10 cellular contexts compared by ENCODE assay signal in the genomic region with DNA sequence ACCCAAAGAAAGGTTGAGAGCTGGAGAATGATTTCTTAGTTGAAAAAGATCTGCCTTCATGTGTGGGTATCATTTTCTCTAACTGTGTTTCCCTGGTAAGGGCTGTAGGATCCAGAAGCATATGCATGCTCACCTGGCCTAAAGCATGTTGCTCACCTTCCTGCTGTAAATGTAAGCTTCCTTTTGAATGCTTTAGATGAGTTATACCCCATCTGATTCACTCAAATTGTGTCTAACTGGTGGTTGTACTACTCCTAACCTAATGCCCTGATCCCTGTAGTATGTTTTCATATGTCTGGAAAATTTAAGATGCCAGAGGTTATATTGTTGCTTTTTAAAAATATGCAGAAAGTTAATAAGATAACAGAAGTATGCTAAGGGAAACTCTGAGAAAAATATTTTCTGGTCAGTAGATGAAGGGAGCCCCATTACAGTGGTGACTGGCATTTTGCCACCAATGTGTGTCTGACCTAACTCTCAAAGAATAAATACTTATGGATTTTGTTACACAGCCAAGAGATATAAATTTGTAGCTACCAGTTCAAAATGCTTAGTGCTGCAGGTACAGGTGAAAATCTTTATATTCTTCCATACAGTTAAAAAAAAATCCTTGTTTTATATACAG. TPM values are rescaled to one million over a fixed set of nuclear protein-coding genes. Genes with fewer than 3 reads are reported as not detected.
A peak's percentile ranks its signal among the peaks of the same experiment; 100 is the strongest.
DNase-seq lines count a peak whose midpoint lies in the region; ATAC-seq, FAIRE-seq and TF ChIP-seq lines count a peak whose summit lies in the region.
"Had no signal": no experiment of that assay in that cellular context is flagged by ENCODE, and none has a peak within 500 bp of the region (broad histone marks: within the 10 kb centered on the region; RNA-seq: fewer than 3 reads in every experiment).

No MANE protein-coding gene starts in this region.

- H3K9me3 Mint-ChIP-seq in astrocyte (ENCODE audit: unreplicated experiment) (no peaks in the 10 kb centered on the region), mesothelial cell of epicardium (no peaks in the 10 kb centered on the region), WTC11 (no peaks in the 10 kb centered on the region)
- H3K9me3 Mint-ChIP-seq: neural progenitor cell had no signal

- peaks cover 41% of the 10 kb centered on the region for H3K4me1 Mint-ChIP-seq in astrocyte (ENCODE audit: low read depth, unreplicated experiment)
- H3K4me1 Mint-ChIP-seq in mesothelial cell of epicardium, result peaks cover 55% of the 10 kb centered on the region
- H3K4me1 Mint-ChIP-seq in WTC11, result peaks cover 21% of the 10 kb centered on the region
- H3K4me1 Mint-ChIP-seq: neural progenitor cell had no signal

- no peak overlapping the region for H3K27ac ChIP-seq in DOHH2 (ENCODE audit: low read depth, low read length)
- peak overlapping the region; percentile 13; the same call in 1 of the 2 replicates for H3K27ac ChIP-seq in HEK293 (ENCODE audit: extremely low read depth, low read depth, low read length)
- H3K27ac ChIP-seq in astrocyte (ENCODE audit: low read depth, low read length), result no peak overlapping the region
- H3K27ac ChIP-seq: neural progenitor cell, SJSA1 had no signal

- no peak for TF ChIP-seq CTCF in DOHH2 (IDR thresholded peaks at IDR 0.05; ENCODE audit: low read depth, low read length, poor library complexity, severe bottlenecking)
- no peak for TF ChIP-seq CTCF in HEK293 (tag by site-specific recombination; IDR thresholded peaks at IDR 0.05)
- no peak for TF ChIP-seq CTCF in astrocyte (IDR thresholded peaks at IDR 0.05; ENCODE audit: insufficient read depth, low read depth, low read length)
- no peak for TF ChIP-seq CTCF in mesothelial cell of epicardium (IDR thresholded peaks at IDR 0.05; ENCODE audit: unreplicated experiment)
- no peak for TF ChIP-seq CTCF in WTC11 (IDR thresholded peaks at IDR 0.05)
- no peak for TF ChIP-seq CTCF in GM20000 (IDR thresholded peaks at IDR 0.05; ENCODE audit: extremely low read depth, missing control alignments)

- no peak overlapping the region for H3K9ac ChIP-seq in astrocyte (ENCODE audit: low read length)
- H3K9ac ChIP-seq: neural progenitor cell had no signal

- peaks cover 50% of the 10 kb centered on the region for H3K4me1 ChIP-seq in DOHH2 (ENCODE audit: control insufficient read depth, low read length)
- peaks cover 24% of the 10 kb centered on the region for H3K4me1 ChIP-seq in HEK293 (ENCODE audit: control insufficient read depth, insufficient read depth, low read length)
- H3K4me1 ChIP-seq in astrocyte (ENCODE audit: insufficient read depth, low read length), result peaks cover 17% of the 10 kb centered on the region
- H3K4me1 ChIP-seq: neural progenitor cell had no signal

- POLR2A ChIA-PET in HEK293 (lab: Yijun Ruan, JAX), result no interaction called here
- POLR2A ChIA-PET in WTC11 (lab: Charles Lee), result no interaction called here

- H3K79me2 ChIP-seq in DOHH2 (ENCODE audit: control insufficient read depth, low read length), result no peaks in the 10 kb centered on the region
- no peaks in the 10 kb centered on the region for H3K79me2 ChIP-seq in astrocyte (ENCODE audit: insufficient read depth, low read length)

- CTCF ChIA-PET in HEK293 (lab: Yijun Ruan, JAX) (interaction anchor here (0.7 to 1.2 kb wide), 3 partner anchors 38 to 263 kb away, joined by 3 read pairs; no protein-coding TSS in a partner anchor), WTC11 (lab: Charles Lee) (interaction anchor here (1.8 kb wide), 1 partner anchor 148 kb away, joined by 8 read pairs; no protein-coding TSS in a partner anchor)

- no peak overlapping the region for H2AFZ ChIP-seq in astrocyte (ENCODE audit: low read depth, low read length)
- H2AFZ ChIP-seq: neural progenitor cell had no signal

- ATAC-seq in WTC11, result no peak

- no peak overlapping the region for H3K4me3 ChIP-seq in DOHH2 (ENCODE audit: low read length)
- H3K4me3 ChIP-seq in HEK293 (ENCODE audit: low read depth, low read length), result no peak overlapping the region
- H3K4me3 ChIP-seq in astrocyte (ENCODE audit: insufficient read depth, low read depth, low read length), result no peak overlapping the region
- H3K4me3 ChIP-seq: neural progenitor cell, SJSA1 had no signal

- no peak overlapping the region for H3K4me3 Mint-ChIP-seq in astrocyte (ENCODE audit: unreplicated experiment)
- H3K4me3 Mint-ChIP-seq in mesothelial cell of epicardium, result no peak overlapping the region
- no peak overlapping the region for H3K4me3 Mint-ChIP-seq in WTC11
- H3K4me3 Mint-ChIP-seq: neural progenitor cell had no signal

- H3K27me3 Mint-ChIP-seq in astrocyte (ENCODE audit: low read depth, unreplicated experiment) (no peaks in the 10 kb centered on the region), mesothelial cell of epicardium (ENCODE audit: low read depth) (no peaks in the 10 kb centered on the region), WTC11 (ENCODE audit: low read depth) (no peaks in the 10 kb centered on the region)

- H3K36me3 Mint-ChIP-seq in astrocyte (ENCODE audit: low read depth, unreplicated experiment), result no peaks in the 10 kb centered on the region
- no peaks in the 10 kb centered on the region for H3K36me3 Mint-ChIP-seq in mesothelial cell of epicardium
- no peaks in the 10 kb centered on the region for H3K36me3 Mint-ChIP-seq in WTC11
- H3K36me3 Mint-ChIP-seq: neural progenitor cell had no signal

- no peak for FAIRE-seq in astrocyte (lab: Jason Lieb, UNC)

- no peaks in the 10 kb centered on the region for H3K9me2 ChIP-seq in DOHH2 (replicated peaks; ENCODE audit: control insufficient read depth, low read length)

- H3K36me3 ChIP-seq in DOHH2 (ENCODE audit: control insufficient read depth, low read length), result peaks cover 5% of the 10 kb centered on the region; the same call in 1 of the 2 replicates
- no peaks in the 10 kb centered on the region for H3K36me3 ChIP-seq in HEK293 (ENCODE audit: control insufficient read depth in 2 of 2, insufficient read depth in 1 of 2, low read length in 2 of 2)
- no peaks in the 10 kb centered on the region for H3K36me3 ChIP-seq in astrocyte (ENCODE audit: insufficient read depth, low read length)
- H3K36me3 ChIP-seq: neural progenitor cell, SJSA1 had no signal

- H3K27me3 ChIP-seq in DOHH2 (ENCODE audit: control insufficient read depth, low read length) (no peaks in the 10 kb centered on the region), astrocyte (ENCODE audit: insufficient read depth, low read length) (no peaks in the 10 kb centered on the region)
- H3K27me3 ChIP-seq: neural progenitor cell, SJSA1 had no signal

- H3K4me2 ChIP-seq in DOHH2 (ENCODE audit: low read length) (0 out of 2 replicates have a peak overlapping the region, but pooled peaks have one; percentile 60), astrocyte (ENCODE audit: low read length) (no peak overlapping the region)
- H3K4me2 ChIP-seq: neural progenitor cell had no signal

- DNase-seq in astrocyte (ENCODE audit: low read depth), result peak; percentile 76
- DNase-seq in mesothelial cell of epicardium (ENCODE audit: low spot score in 2 of 2, unreplicated experiment in 2 of 2), result no peak
- DNase-seq in WTC11 (ENCODE audit: low spot score), result no peak
- DNase-seq in SK-N-DZ (ENCODE audit: low spot score), result no peak
- no peak for DNase-seq in GM20000 (ENCODE audit: low spot score)
- DNase-seq: stimulated activated naive CD4-positive, alpha-beta T cell treated with Interleukin-2 at 50 U/mL for 16 hours had no signal

- H3K9me3 ChIP-seq in DOHH2 (ENCODE audit: control insufficient read depth, insufficient read depth, low read length) (no peaks in the 10 kb centered on the region), HEK293 (ENCODE audit: control insufficient read depth, insufficient read depth, low read depth, low read length) (no peaks in the 10 kb centered on the region), astrocyte (ENCODE audit: insufficient read depth, low read depth, low read length) (no peaks in the 10 kb centered on the region)
- H3K9me3 ChIP-seq: SJSA1 had no signal

- no peaks in the 10 kb centered on the region for H3F3A ChIP-seq in DOHH2 (ENCODE audit: control insufficient read depth, insufficient read depth)

- H4K20me1 ChIP-seq in DOHH2 (ENCODE audit: control insufficient read depth, insufficient read depth, low read depth, low read length) (no peaks in the 10 kb centered on the region), astrocyte (ENCODE audit: insufficient read depth, low read length) (no peaks in the 10 kb centered on the region)

- H3K27ac Mint-ChIP-seq in astrocyte (ENCODE audit: unreplicated experiment) (peak overlapping the region; percentile 16), mesothelial cell of epicardium (peak overlapping the region; percentile 51), WTC11 (no peak overlapping the region; the same call in 1 of the 2 replicates)
- H3K27ac Mint-ChIP-seq: neural progenitor cell had no signal

TF ChIP-seq in HEK293, 187 proteins besides CTCF, POLR2A, EP300 and RAD21 (continues in another document):
- TF ChIP-seq, protein P1, sequence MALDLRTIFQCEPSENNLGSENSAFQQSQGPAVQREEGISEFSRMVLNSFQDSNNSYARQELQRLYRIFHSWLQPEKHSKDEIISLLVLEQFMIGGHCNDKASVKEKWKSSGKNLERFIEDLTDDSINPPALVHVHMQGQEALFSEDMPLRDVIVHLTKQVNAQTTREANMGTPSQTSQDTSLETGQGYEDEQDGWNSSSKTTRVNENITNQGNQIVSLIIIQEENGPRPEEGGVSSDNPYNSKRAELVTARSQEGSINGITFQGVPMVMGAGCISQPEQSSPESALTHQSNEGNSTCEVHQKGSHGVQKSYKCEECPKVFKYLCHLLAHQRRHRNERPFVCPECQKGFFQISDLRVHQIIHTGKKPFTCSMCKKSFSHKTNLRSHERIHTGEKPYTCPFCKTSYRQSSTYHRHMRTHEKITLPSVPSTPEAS (tag by site-specific recombination; IDR thresholded peaks at IDR 0.05), result no peak
- TF ChIP-seq BCL11B (tag by site-specific recombination; IDR thresholded peaks at IDR 0.05; ENCODE audit: low read depth), result no peak

TF ChIP-seq in WTC11, 78 proteins besides CTCF, POLR2A, EP300 and RAD21 (continues in another document):
- TF ChIP-seq GABPB1 (CRISPR knock-in tag; IDR thresholded peaks at IDR 0.05) (no peak), ZNF138 (CRISPR knock-in tag; conservative IDR thresholded peaks at IDR 0.05) (no peak), TP53 (CRISPR knock-in tag; IDR thresholded peaks at IDR 0.05) (no peak), ZBTB21 (CRISPR knock-in tag; IDR thresholded peaks at IDR 0.05; ENCODE audit: borderline replicate concordance) (no peak)

RNA-seq across cellular contexts. Expression of a gene that starts 7.7 kb away (rescaled TPM):
- total RNA-seq in astrocyte, result 209 and 230 TPM in 2 replicates
- total RNA-seq in mesothelial cell of epicardium, result 15.6 to 19.8 TPM (median 15.7 TPM) in 3 replicates
- total RNA-seq in WTC11 (2021), result 0.11 to 0.18 TPM (median 0.17 TPM) in 3 replicates
- 0.96 and 1.2 TPM in 2 replicates for polyA plus RNA-seq in SK-N-DZ (2014; cell fraction: cytosol; rRNA removed)
- polyA plus RNA-seq in SK-N-DZ (2014; cell fraction: nucleus; rRNA removed), result 0.66 and 1.5 TPM in 2 replicates

Comparison
In these comparisons a context has a peak if more than half of its experiments do, and no peak if none do; other contexts are left out.
1. RNA of a gene that starts 7.7 kb away (total RNA-seq): 209 to 230 TPM in astrocyte and 15.6 to 19.8 TPM in mesothelial cell of epicardium; 0.11 to 0.18 TPM in WTC11; every median in the first group is over 10 times any median in the second.